ENCODE assay signal across 15 cellular contexts in the genomic region with DNA sequence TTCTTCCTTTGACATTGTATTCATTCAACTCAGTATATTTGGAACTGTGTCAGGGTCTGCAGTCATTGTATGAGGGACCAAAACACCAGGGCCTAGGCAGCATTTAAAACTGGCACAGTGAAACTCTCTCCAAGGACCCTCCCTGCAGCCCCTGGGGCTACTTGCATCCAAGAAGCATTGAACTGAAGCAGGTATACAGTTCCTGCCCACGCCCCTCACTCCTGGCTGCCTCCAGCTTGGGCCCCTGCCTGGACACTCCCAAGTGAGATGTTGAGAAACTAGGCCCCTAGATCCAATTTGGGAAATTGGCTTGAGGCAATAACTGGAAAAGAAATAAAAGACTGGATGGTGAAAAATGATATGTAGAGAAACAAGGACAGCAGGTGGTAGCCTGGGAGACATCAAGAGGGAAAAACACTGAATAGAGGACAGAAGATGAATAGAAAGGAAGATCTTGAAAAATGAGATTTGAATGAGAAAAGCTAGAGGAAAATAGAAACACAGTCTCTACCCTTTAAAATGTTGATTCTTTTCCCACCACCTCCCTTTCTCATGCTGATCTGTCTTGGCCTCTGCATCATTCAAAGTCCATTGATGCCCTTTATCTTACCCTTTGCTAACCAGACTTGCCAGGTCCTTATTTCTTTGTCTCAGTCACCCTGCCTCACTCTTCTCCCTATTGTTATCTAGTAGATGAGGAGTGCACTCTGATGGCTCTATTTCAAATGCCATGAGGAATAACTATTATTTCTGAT.
DNase-seq lines count a peak whose midpoint lies in the region; TF ChIP-seq lines count a peak whose summit lies in the region.
"Had no signal": no experiment of that assay in that cellular context is flagged by ENCODE, and none has a peak within 500 bp of the region (broad histone marks: within the 10 kb centered on the region; RNA-seq: fewer than 3 reads in every experiment).

No MANE protein-coding gene starts in this region.

- in situ Hi-C loops in HAP-1 (cut with MboI; ENCODE audit: low sequenced_read_pairs): no loop called here

- no peak overlapping the region for H3K4me3 Mint-ChIP-seq in neural crest cell
- H3K4me3 Mint-ChIP-seq: CD8-positive, alpha-beta memory T cell; T-helper 1 cell treated with Interleukin-12 subunit alpha and Interleukin-12 subunit beta and Interleukin-4 antibody, amounts not matched to agents 30 μg/mL and 1 μg/mL, for 36 hours had no signal

- H3K4me1 ChIP-seq in HAP-1 (peaks cover 23% of the 10 kb centered on the region), iPS DF 6.9 (ENCODE audit: control insufficient read depth, insufficient read depth, low read length) (peaks cover 3% of the 10 kb centered on the region)
- H3K4me1 ChIP-seq: SJSA1 had no signal

- no peaks in the 10 kb centered on the region for H3K36me3 Mint-ChIP-seq in neural crest cell (ENCODE audit: low read depth)
- H3K36me3 Mint-ChIP-seq: CD8-positive, alpha-beta memory T cell had no signal

- H3K27me3 Mint-ChIP-seq in neural crest cell (ENCODE audit: low read depth): no peaks in the 10 kb centered on the region
- H3K27me3 Mint-ChIP-seq: CD8-positive, alpha-beta memory T cell had no signal

- no peaks in the 10 kb centered on the region for H3K9me3 Mint-ChIP-seq in neural crest cell

- H3K4me1 Mint-ChIP-seq in neural crest cell: peaks cover 8% of the 10 kb centered on the region
- H3K4me1 Mint-ChIP-seq: CD8-positive, alpha-beta memory T cell had no signal

- H3K36me3 ChIP-seq in HAP-1 (replicated peaks) (no peaks in the 10 kb centered on the region), iPS DF 6.9 (ENCODE audit: control insufficient read depth, insufficient read depth, low read length) (no peaks in the 10 kb centered on the region)
- H3K36me3 ChIP-seq: SJSA1 had no signal

- H3K9me3 ChIP-seq in HAP-1 (no peaks in the 10 kb centered on the region), iPS DF 6.9 (ENCODE audit: control insufficient read depth, insufficient read depth, low read length) (no peaks in the 10 kb centered on the region)
- H3K9me3 ChIP-seq: SJSA1 had no signal

- H3K27ac ChIP-seq in iPS DF 6.9 (ENCODE audit: low read length) (no peak overlapping the region), coronary artery (no peak overlapping the region)
- H3K27ac ChIP-seq: SJSA1 had no signal

- no peaks in the 10 kb centered on the region for H3K27me3 ChIP-seq in HAP-1 (ENCODE audit: low read depth)
- H3K27me3 ChIP-seq in iPS DF 6.9 (ENCODE audit: control insufficient read depth, insufficient read depth, low read length): peaks cover 2% of the 10 kb centered on the region
- H3K27me3 ChIP-seq: SJSA1 had no signal

- peak overlapping the region; percentile 92 for H3K27ac Mint-ChIP-seq in neural crest cell (ENCODE audit: unreplicated experiment)
- H3K27ac Mint-ChIP-seq: CD8-positive, alpha-beta memory T cell; T-helper 1 cell treated with Interleukin-12 subunit alpha and Interleukin-12 subunit beta and Interleukin-4 antibody, amounts not matched to agents 30 μg/mL and 1 μg/mL, for 36 hours had no signal

- no CpG with 5 or more reads among the region's 1 CpG for WGBS in iPS DF 6.9 (ENCODE audit: insufficient coverage, insufficient read length)

- peak; percentile 76 to 96 for DNase-seq in HAP-1 (ENCODE audit: low spot score in 2 of 2)
- DNase-seq in NCI-H69 (lab: John Stamatoyannopoulos, UW): peak; percentile 93
- DNase-seq in iPS DF 6.9 (ENCODE audit: low read depth, low spot score): peak; percentile 50
- DNase-seq in neural crest cell (ENCODE audit: low read depth, low spot score): no peak
- DNase-seq in NCI-H2081 treated with DMSO at 0.1 percent for 48 hours (lab: John Stamatoyannopoulos, UW): no peak
- no peak for DNase-seq in coronary artery (ENCODE audit: low spot score)
- no peak for DNase-seq in effector CD8-positive, alpha-beta T cell (lab: John Stamatoyannopoulos, UW)
- DNase-seq in glomerular visceral epithelial cell (ENCODE audit: extremely low spot score): no peak
- DNase-seq: C1 segment of cervical spinal cord; CD8-positive, alpha-beta memory T cell; DMS79; NCI-H1417 treated with DMSO at 0.1 percent for 48 hours; NCI-H1930 had no signal

- H3K4me3 ChIP-seq in HAP-1 (no peak overlapping the region), iPS DF 6.9 (ENCODE audit: low read length) (no peak overlapping the region), coronary artery (no peak overlapping the region)
- H3K4me3 ChIP-seq: SJSA1 had no signal

- TF ChIP-seq CTCF in neural crest cell (conservative IDR thresholded peaks at IDR 0.05) (no peak), coronary artery (IDR thresholded peaks at IDR 0.05) (no peak)

Comparison
In these comparisons a context has a peak if more than half of its experiments do, and no peak if none do; other contexts are left out.
1. DNase-seq: peak in HAP-1 (2 of 2), NCI-H69 (single experiment) and iPS DF 6.9 (single experiment); none in neural crest cell (single experiment), NCI-H2081 treated with DMSO at 0.1 percent for 48 hours (single experiment), coronary artery (single experiment), effector CD8-positive, alpha-beta T cell (single experiment) and glomerular visceral epithelial cell (single experiment).